23 cellular contexts compared by ENCODE assay signal in the genomic region with DNA sequence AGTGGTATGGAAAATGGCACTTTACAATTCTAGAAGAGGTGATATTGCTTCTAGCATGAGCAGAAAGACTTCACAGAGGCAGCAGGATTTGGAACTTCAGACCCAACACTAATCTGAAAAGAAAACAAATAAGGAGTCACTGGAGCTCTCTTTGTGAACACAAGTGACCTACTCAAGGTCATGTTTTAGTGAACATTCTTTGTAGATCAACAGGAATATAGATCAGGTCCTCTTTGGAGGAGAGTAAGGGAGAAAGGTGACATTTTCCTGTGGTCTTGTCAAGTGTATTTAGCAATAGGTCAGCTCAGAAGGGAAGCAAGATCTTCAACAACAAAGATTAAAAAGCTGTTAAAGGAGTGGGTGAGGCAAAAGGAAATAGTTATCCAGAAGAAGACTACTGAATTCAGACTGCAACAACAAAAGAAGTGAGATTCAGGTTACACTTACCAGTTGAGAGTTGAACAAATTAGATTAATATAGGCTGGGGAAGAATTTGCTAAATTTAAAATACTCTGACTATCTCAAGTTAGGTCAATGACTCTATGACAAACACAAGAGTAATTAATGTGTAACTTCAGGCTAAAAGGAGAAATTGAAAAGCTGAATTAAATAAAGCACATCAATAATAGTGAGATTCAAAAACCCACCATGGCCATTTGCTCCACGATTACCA.
"Had no signal": no experiment of that assay in that cellular context is flagged by ENCODE, and none has a peak within 500 bp of the region (broad histone marks: within the 10 kb centered on the region; RNA-seq: fewer than 3 reads in every experiment).

No MANE protein-coding gene starts in this region.

- H3K27ac Mint-ChIP-seq: naive thymus-derived CD8-positive, alpha-beta T cell; stimulated activated effector memory CD8-positive, alpha-beta T cell treated with anti-CD3 and anti-CD28 coated beads, Interleukin-12 subunit alpha, Interleukin-12 subunit beta, amount 100 ng/mL, for 72 hours; stimulated activated naive CD8-positive, alpha-beta T cell treated with anti-CD3 and anti-CD28 coated beads, Interleukin-15, Interleukin-2, amounts not matched to agents 100 ng/mL and 50 ng/mL, for 24 hours had no signal

- H3K36me3 Mint-ChIP-seq: naive thymus-derived CD8-positive, alpha-beta T cell; stimulated activated effector memory CD8-positive, alpha-beta T cell treated with anti-CD3 and anti-CD28 coated beads, Interleukin-12 subunit alpha, Interleukin-12 subunit beta, amount 100 ng/mL, for 72 hours had no signal

- H3K36me3 ChIP-seq: heart right ventricle, ovary, prostate gland, sigmoid colon, spleen, suprapubic skin, thoracic aorta, tibial artery, upper lobe of right lung had no signal

- H3K27ac ChIP-seq: heart right ventricle, hepatocyte, ovary, prostate gland, sigmoid colon, spleen, suprapubic skin, thoracic aorta, tibial artery, upper lobe of right lung had no signal

- H3K4me3 ChIP-seq: heart right ventricle, hepatocyte, lung, ovary, prostate gland, sigmoid colon, spleen, suprapubic skin, thoracic aorta, tibial artery, upper lobe of right lung had no signal

- H3K4me1 ChIP-seq: heart right ventricle, prostate gland, sigmoid colon, spleen, suprapubic skin, tibial artery, upper lobe of right lung had no signal

- H3K27me3 ChIP-seq: heart right ventricle, hepatocyte, ovary, sigmoid colon, spleen, suprapubic skin, tibial artery, upper lobe of right lung had no signal

- H3K4me3 Mint-ChIP-seq: naive thymus-derived CD8-positive, alpha-beta T cell; stimulated activated effector memory CD8-positive, alpha-beta T cell treated with anti-CD3 and anti-CD28 coated beads, Interleukin-12 subunit alpha, Interleukin-12 subunit beta, amount 100 ng/mL, for 72 hours; stimulated activated naive CD8-positive, alpha-beta T cell treated with anti-CD3 and anti-CD28 coated beads, Interleukin-15, Interleukin-2, amounts not matched to agents 100 ng/mL and 50 ng/mL, for 24 hours had no signal

- H3K9me3 ChIP-seq: ovary, prostate gland, sigmoid colon, spleen, suprapubic skin, thoracic aorta, tibial artery, upper lobe of right lung had no signal

- DNase-seq: heart right ventricle; islet precursor cell; mesendoderm; midbrain; naive thymus-derived CD8-positive, alpha-beta T cell; ovary; retina; right cardiac atrium; sigmoid colon; small intestine; spleen; stimulated activated CD4-positive, alpha-beta T cell treated with anti-CD3 and anti-CD28 coated beads, Interleukin-4, amount 100 ng/mL, for 24 hours; stimulated activated naive CD4-positive, alpha-beta T cell; tibial artery; trophoblast cell; upper lobe of right lung had no signal

- ATAC-seq: heart right ventricle; naive thymus-derived CD8-positive, alpha-beta T cell; right cardiac atrium; stimulated activated effector memory CD8-positive, alpha-beta T cell treated with anti-CD3 and anti-CD28 coated beads, Interleukin-12 subunit alpha, Interleukin-12 subunit beta, amount 100 ng/mL, for 72 hours; upper lobe of right lung had no signal

- H3K4me1 Mint-ChIP-seq: naive thymus-derived CD8-positive, alpha-beta T cell; stimulated activated effector memory CD8-positive, alpha-beta T cell treated with anti-CD3 and anti-CD28 coated beads, Interleukin-12 subunit alpha, Interleukin-12 subunit beta, amount 100 ng/mL, for 72 hours had no signal
